In genomic region chr16:84543931-84544776, GRCh38 we compare ENCODE assay signal across 12 cellular contexts. TPM values are rescaled to one million over a fixed set of nuclear protein-coding genes. Genes with fewer than 3 reads are reported as not detected.
A peak's percentile ranks its signal among the peaks of the same experiment; 100 is the strongest.
DNase-seq lines count a peak whose midpoint lies in the region; ATAC-seq, FAIRE-seq and TF ChIP-seq lines count a peak whose summit lies in the region.
"Had no signal": no experiment of that assay in that cellular context is flagged by ENCODE, and none has a peak within 500 bp of the region (broad histone marks: within the 10 kb centered on the region; RNA-seq: fewer than 3 reads in every experiment).

No MANE protein-coding gene starts in this region.

- H3K79me2 ChIP-seq in H1 (ENCODE audit: control insufficient read depth in 1 of 2, insufficient read depth in 2 of 2, low read length in 2 of 2) = no peaks in the 10 kb centered on the region

- no peak overlapping the region for H2BK120ac ChIP-seq in H1 (replicated peaks; ENCODE audit: low read depth, low read length)

- no peak for TF ChIP-seq RAD21 in H1 (IDR thresholded peaks at IDR 0.05 in 1 of 2, conservative IDR thresholded peaks at IDR 0.05 in 1 of 2; ENCODE audit: low read depth in 2 of 2, low read length in 2 of 2)

- H2AFZ ChIP-seq in H1 (ENCODE audit: low read length) = no peak overlapping the region; the same call in 1 of the 2 replicates

- 0 out of 2 replicates have a peak overlapping the region, but pooled peaks have one; percentile 9 for H2BK12ac ChIP-seq in H1 (ENCODE audit: low read depth, low read length)

- no peak overlapping the region for H4K91ac ChIP-seq in H1 (replicated peaks; ENCODE audit: insufficient read length, low read length)

- H2BK5ac ChIP-seq in H1 (ENCODE audit: low read depth, low read length) = no peak overlapping the region

- H4K8ac ChIP-seq in H1 (ENCODE audit: extremely low read depth, insufficient read depth, low read length) = no peak overlapping the region

- intact Hi-C loops in activated B cell treated with CpG ODN at 0.5 μM for 24 hours (cut with micrococcal nuclease) = no loop called here
- intact Hi-C loops in esophagus muscularis mucosa (cut with DNase I) = no loop called here
- intact Hi-C loops in thyroid gland (cut with DNase I) = no loop called here

- 89% methylated on average over 26 of the region's 26 CpGs; no CpG with 5 or more reads in 1 of the 2 experiments for WGBS in H1 (ENCODE audit: extremely low coverage in 1 of 2, insufficient coverage in 1 of 2, insufficient read length in 1 of 2, insufficient replicate concordance in 2 of 2, low coverage in 1 of 2, low lambda C conversion rate in 2 of 2, missing lambda C conversion rate in 1 of 2), 2 experiments
- WGBS in esophagus muscularis mucosa = 65% methylated on average over 26 of the region's 26 CpGs
- 66 to 75% methylated on average over 25 to 26 of the region's 26 CpGs for WGBS in thyroid gland, 2 donors

- H3K4me3 Mint-ChIP-seq in activated B cell treated with CpG ODN at 0.5 μM for 24 hours = no peak overlapping the region

- H2AK5ac ChIP-seq in H1 (ENCODE audit: low read depth, low read length) = no peak overlapping the region

- ATAC-seq in activated B cell treated with CpG ODN at 0.5 μM for 24 hours (ENCODE audit: low read depth) = no peak
- ATAC-seq in activated CD4-positive, CD25-positive, alpha-beta regulatory T cell treated with anti-CD3 and anti-CD28 coated beads, Interleukin-2, amount 50 U/mL, for 24 hours = no peak
- ATAC-seq: pancreas had no signal

- no peak for FAIRE-seq in H1 (lab: Jason Lieb, UNC)
- FAIRE-seq: A204.1, colon, pancreas had no signal

- CTCF ChIA-PET in activated B cell treated with CpG ODN at 0.5 μM for 24 hours (lab: Charles Lee) (interaction anchor here (1.0 kb wide), 1 partner anchor 38 kb away, joined by 3 read pairs; no protein-coding TSS in a partner anchor), H1 (lab: Charles Lee; ENCODE audit: partially characterized antibody) (interaction anchor here (0.7 to 2.2 kb wide), 6 partner anchors 12 to 195 kb away, joined by 3 to 6 read pairs (median 4); no protein-coding TSS in a partner anchor)

- no peak overlapping the region for H3K18ac ChIP-seq in H1 (ENCODE audit: extremely low read depth, low read length)

- no peak overlapping the region for H2BK15ac ChIP-seq in H1 (ENCODE audit: low read length)

- H3K4me1 Mint-ChIP-seq in activated B cell treated with CpG ODN at 0.5 μM for 24 hours = peaks cover 8% of the 10 kb centered on the region

- no peak overlapping the region for H3K23ac ChIP-seq in H1 (ENCODE audit: insufficient read length)

- peak overlapping the region in 1 of 4 experiments; percentile 26; a peak in 1 of 7 replicates for H3K9ac ChIP-seq in H1 (replicated peaks in 1 of 4; ENCODE audit: extremely low read depth in 1 of 4, low read depth in 3 of 4, low read length in 3 of 4)

- H3K27me3 Mint-ChIP-seq in activated B cell treated with CpG ODN at 0.5 μM for 24 hours = peaks cover 5% of the 10 kb centered on the region

- no peaks in the 10 kb centered on the region for H3K36me3 Mint-ChIP-seq in activated B cell treated with CpG ODN at 0.5 μM for 24 hours (ENCODE audit: low read depth)

- H3K27ac ChIP-seq in H1 (ENCODE audit: low read depth, low read length) (no peak overlapping the region), esophagus muscularis mucosa (replicated peaks in 1 of 4) (no peak overlapping the region), thyroid gland (no peak overlapping the region)
- H3K27ac ChIP-seq: pancreas had no signal

- no peaks in the 10 kb centered on the region for H4K20me1 ChIP-seq in H1 (replicated peaks in 1 of 2; ENCODE audit: control insufficient read depth in 1 of 2, insufficient read depth in 2 of 2, low read length in 2 of 2)

- POLR2A ChIA-PET in activated B cell treated with CpG ODN at 0.5 μM for 24 hours (lab: Charles Lee) = no interaction called here
- POLR2A ChIA-PET in H1 (lab: Charles Lee; ENCODE audit: partially characterized antibody) = no interaction called here

- no peak overlapping the region for H4K5ac ChIP-seq in H1 (ENCODE audit: insufficient read length, low read depth, low read length)

- peaks cover 0 to 3% (median 0%) of the 10 kb centered on the region in 4 experiments; a peak in 1 of 7 replicates for H3K27me3 ChIP-seq in H1 (replicated peaks in 1 of 4; ENCODE audit: control insufficient read depth in 3 of 4, extremely low read depth in 1 of 4, insufficient read depth in 3 of 4, low read length in 3 of 4)
- peaks cover 0 to 17% (median 0%) of the 10 kb centered on the region in 4 donors for H3K27me3 ChIP-seq in esophagus muscularis mucosa
- H3K27me3 ChIP-seq in thyroid gland = no peaks in the 10 kb centered on the region
- H3K27me3 ChIP-seq: pancreas had no signal

- H3K9me3 Mint-ChIP-seq in activated B cell treated with CpG ODN at 0.5 μM for 24 hours = no peaks in the 10 kb centered on the region

- no peak for TF ChIP-seq EP300 in H1 (IDR thresholded peaks at IDR 0.05; ENCODE audit: borderline replicate concordance in 1 of 2, low read depth in 2 of 2, low read length in 2 of 2)
- TF ChIP-seq EP300 in esophagus muscularis mucosa (IDR thresholded peaks at IDR 0.05) = no peak

- DNase-seq in NCI-H1417 (lab: John Stamatoyannopoulos, UW) (peak in 2 of 3 experiments; percentile 34 to 60), NCI-H1417 treated with DMSO at 0.1 percent for 48 hours (lab: John Stamatoyannopoulos, UW) (no peak), activated B cell treated with CpG ODN at 0.5 μM for 24 hours (no peak), H1 (ENCODE audit: low read depth in 1 of 2, low spot score in 2 of 2) (no peak), esophagus muscularis mucosa (ENCODE audit: extremely low spot score) (no peak), thyroid gland (no peak)
- peak; percentile 50 for DNase-seq in stimulated activated CD8-positive, alpha-beta memory T cell treated with anti-CD3 and anti-CD28 coated beads, Interleukin-4, amount 100 ng/mL, for 48 hours
- DNase-seq: NCI-H446 treated with DMSO at 0.1 percent for 48 hours had no signal

- H3K27ac Mint-ChIP-seq in activated B cell treated with CpG ODN at 0.5 μM for 24 hours = peak overlapping the region; percentile 31

- no peak overlapping the region for H3K56ac ChIP-seq in H1 (replicated peaks; ENCODE audit: insufficient read length, low read depth, low read length)

- H3K4me3 ChIP-seq in H1 (ENCODE audit: extremely low read depth in 1 of 4, insufficient read depth in 2 of 4, low read depth in 3 of 4, low read length in 4 of 4) = no peak overlapping the region
- H3K4me3 ChIP-seq in esophagus muscularis mucosa = no peak overlapping the region
- H3K4me3 ChIP-seq in thyroid gland (replicated peaks in 1 of 3) = no peak overlapping the region
- H3K4me3 ChIP-seq: pancreas had no signal

- TF ChIP-seq CTCF in activated B cell treated with CpG ODN at 0.5 μM for 24 hours (IDR thresholded peaks at IDR 0.05) = no peak
- no peak for TF ChIP-seq CTCF in H1 (IDR thresholded peaks at IDR 0.05; ENCODE audit: control extremely low read depth in 1 of 3, insufficient read depth in 1 of 3, low read depth in 1 of 3, low read length in 3 of 3)
- TF ChIP-seq CTCF in esophagus muscularis mucosa (IDR thresholded peaks at IDR 0.05) = no peak
- TF ChIP-seq CTCF in thyroid gland (IDR thresholded peaks at IDR 0.05) = no peak

- H3K4ac ChIP-seq in H1 (replicated peaks; ENCODE audit: insufficient read length, low read depth, low read length) = no peak overlapping the region

- H3K79me1 ChIP-seq in H1 (ENCODE audit: low read depth, low read length) = no peaks in the 10 kb centered on the region; the same call in 1 of the 2 replicates

- H3K23me2 ChIP-seq in H1 (ENCODE audit: low read depth, low read length) = no peaks in the 10 kb centered on the region

- H3K36me3 ChIP-seq in H1 (ENCODE audit: control insufficient read depth in 2 of 4, insufficient read depth in 4 of 4, low read length in 3 of 4) (no peaks in the 10 kb centered on the region), esophagus muscularis mucosa (no peaks in the 10 kb centered on the region), thyroid gland (no peaks in the 10 kb centered on the region)
- H3K36me3 ChIP-seq: pancreas had no signal

- H2BK20ac ChIP-seq in H1 (ENCODE audit: low read length) = no peak overlapping the region

- H3K4me1 ChIP-seq in H1 (replicated peaks in 1 of 4; ENCODE audit: control insufficient read depth in 3 of 4, insufficient read depth in 4 of 4, low read length in 3 of 4) (peaks cover 0 to 20% (median 12%) of the 10 kb centered on the region in 4 experiments; a peak in 6 of 7 replicates), esophagus muscularis mucosa (peaks cover 0 to 9% (median 5%) of the 10 kb centered on the region in 4 donors), thyroid gland (no peaks in the 10 kb centered on the region)
- H3K4me1 ChIP-seq: pancreas had no signal

- H3K14ac ChIP-seq in H1 (ENCODE audit: insufficient read length) = no peak overlapping the region

- no peak for TF ChIP-seq POLR2A in H1 (IDR thresholded peaks at IDR 0.05; ENCODE audit: control extremely low read depth in 1 of 2, low read depth in 2 of 2, low read length in 2 of 2)
- TF ChIP-seq POLR2A in esophagus muscularis mucosa (IDR thresholded peaks at IDR 0.05; ENCODE audit: low read depth) = no peak
- no peak for TF ChIP-seq POLR2A in thyroid gland (IDR thresholded peaks at IDR 0.05)

- H3K4me2 ChIP-seq in H1 (ENCODE audit: insufficient read depth in 1 of 2, low read depth in 2 of 2, low read length in 2 of 2) = no peak overlapping the region

- H3K9me3 ChIP-seq in H1 (ENCODE audit: insufficient read depth in 2 of 2, low read depth in 1 of 2, low read length in 1 of 2) = no peaks in the 10 kb centered on the region
- no peaks in the 10 kb centered on the region for H3K9me3 ChIP-seq in esophagus muscularis mucosa
- H3K9me3 ChIP-seq in thyroid gland = no peaks in the 10 kb centered on the region
- H3K9me3 ChIP-seq: pancreas had no signal

TF ChIP-seq in H1, 55 proteins besides CTCF, POLR2A, EP300 and RAD21 (continues in another document):
- TF ChIP-seq ATF3 (IDR thresholded peaks at IDR 0.05; ENCODE audit: insufficient read depth, low read depth, low read length) (no peak), SUZ12 (IDR thresholded peaks at IDR 0.05; ENCODE audit: low read length) (no peak)

RNA-seq across cellular contexts. Expression of gene MEAK7, which starts 39.7 kb away (rescaled TPM):
- total RNA-seq in activated B cell treated with CpG ODN at 0.5 μM for 24 hours (9.8 and 15.0 TPM in 2 replicates), esophagus muscularis mucosa (10 to 100 TPM in 2 of 4 donors, 1 to 10 TPM in 2; 8.3 to 13.0 (median 9.6) TPM), thyroid gland (10 to 100 TPM; 14.5 to 19.2 (median 16.3) TPM)
- 19.0 and 19.6 TPM in 2 replicates for total RNA-seq in H1 (2021; fragmentation: NEBNext Ultra II Directional; extraction: Animal tissue kit (Norgen Biotek cat#: 25700))
- polyA plus RNA-seq in H1 (2011; rRNA removed) = 9.6 and 13.6 TPM in 2 replicates
- 14.1 TPM for polyA plus RNA-seq in H1 (2011; cell fraction: cytosol; rRNA removed)
- polyA plus RNA-seq in H1 (2011; cell fraction: nucleus; rRNA removed) = 14.5 TPM
- 12.3 to 15.0 TPM (median 12.8 TPM) in 4 replicates for polyA plus RNA-seq in H1 (2012, experiment 1 of 2)
- 6.5 TPM for polyA plus RNA-seq in H1 (2012, experiment 2 of 2)
- 6.0 TPM for polyA plus RNA-seq in H1 (2013, experiment 1 of 2)
- 5.3 TPM for polyA plus RNA-seq in H1 (2013, experiment 2 of 2)
- 15.7 and 18.2 TPM in 2 replicates for polyA minus RNA-seq in H1 (2011; rRNA and poly(A)+ RNA removed)
- 18.6 TPM for polyA minus RNA-seq in H1 (2011; cell fraction: cytosol; rRNA and poly(A)+ RNA removed)
- 16.5 TPM for polyA minus RNA-seq in H1 (2011; cell fraction: nucleus; rRNA and poly(A)+ RNA removed)

Comparison
In these comparisons a context has a peak if more than half of its experiments do, and no peak if none do; other contexts are left out.
1. DNase-seq: peak in NCI-H1417 (2 of 3) and stimulated activated CD8-positive, alpha-beta memory T cell treated with anti-CD3 and anti-CD28 coated beads, Interleukin-4, amount 100 ng/mL, for 48 hours (single experiment); none in NCI-H1417 treated with DMSO at 0.1 percent for 48 hours (single experiment), activated B cell treated with CpG ODN at 0.5 μM for 24 hours (single experiment), H1 (0 of 2), esophagus muscularis mucosa (single experiment) and thyroid gland (0 of 2).